ENCODE assay signal across 8 cellular contexts in the genomic region with DNA sequence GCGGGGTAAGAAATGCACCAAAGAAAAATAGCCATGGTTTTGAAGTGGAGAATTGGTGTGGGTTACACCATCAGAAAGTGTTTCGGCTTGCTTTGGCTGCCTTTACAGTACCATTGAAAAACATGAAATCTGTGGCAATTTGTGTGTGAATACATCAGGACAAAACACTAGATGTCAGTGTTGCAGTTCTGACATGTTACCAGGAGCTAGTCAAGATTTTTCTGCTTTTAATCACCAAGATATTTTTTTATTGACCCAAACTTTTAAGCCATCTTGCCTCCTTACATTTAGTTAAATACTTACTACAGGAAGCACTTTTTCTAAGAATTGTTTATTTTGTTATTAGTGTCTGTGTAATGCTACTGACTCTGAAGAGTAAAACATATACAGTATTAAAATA. TPM values are rescaled to one million over a fixed set of nuclear protein-coding genes. Genes with fewer than 3 reads are reported as not detected.
DNase-seq lines count a peak whose midpoint lies in the region; ATAC-seq and TF ChIP-seq lines count a peak whose summit lies in the region.

No MANE protein-coding gene starts in this region.

- intact Hi-C loops in naive thymus-derived CD4-positive, alpha-beta T cell (cut with micrococcal nuclease) = loop anchor here in 1 of 2 donors (1.0 kb wide), 1 partner anchor 1117 kb away; no protein-coding TSS in a partner anchor

- H3K79me2 ChIP-seq in ACC112 (ENCODE audit: control insufficient read depth, insufficient read depth, low read length, unreplicated experiment) (peaks cover 33% of the 10 kb centered on the region), osteoblast (ENCODE audit: insufficient read depth, low read length) (peaks cover 29% of the 10 kb centered on the region)

- peak overlapping the region; percentile 42 for H3K4me2 ChIP-seq in osteoblast (ENCODE audit: insufficient read depth, low read length)

- no peaks in the 10 kb centered on the region for H3K27me3 ChIP-seq in ACC112 (ENCODE audit: insufficient read depth, low read length)
- no peaks in the 10 kb centered on the region for H3K27me3 ChIP-seq in osteoblast (ENCODE audit: insufficient read depth, low read length)
- H3K27me3 ChIP-seq in naive thymus-derived CD4-positive, alpha-beta T cell (ENCODE audit: control insufficient read depth in 2 of 2, insufficient read depth in 2 of 2, low read length in 2 of 2) = no peaks in the 10 kb centered on the region

- DNase-seq in NCI-H1105 (lab: John Stamatoyannopoulos, UW) = peak; percentile 6
- no peak for DNase-seq in chondrocyte (ENCODE audit: low spot score)
- peak; percentile 27 for DNase-seq in osteoblast (ENCODE audit: insufficient read length, low spot score, missing footprints)
- DNase-seq in activated CD4-positive, alpha-beta T cell treated with anti-CD3 and anti-CD28 coated beads, Interleukin-2, amount 50 U/mL, for 48 hours = no peak
- DNase-seq in naive thymus-derived CD4-positive, alpha-beta T cell = no peak
- no peak for DNase-seq in HuH-7.5 (ENCODE audit: low spot score)

- ATAC-seq in GM18502 (IDR thresholded peaks at IDR 0.05; ENCODE audit: poor library complexity, unreplicated experiment) = peak; percentile 63
- no peak for ATAC-seq in naive thymus-derived CD4-positive, alpha-beta T cell

- H3K36me3 Mint-ChIP-seq in chondrocyte (ENCODE audit: low read depth) = no peaks in the 10 kb centered on the region
- peaks cover 0 to 23% (median 9%) of the 10 kb centered on the region in 5 donors for H3K36me3 Mint-ChIP-seq in naive thymus-derived CD4-positive, alpha-beta T cell

- POLR2A ChIA-PET in naive thymus-derived CD4-positive, alpha-beta T cell (lab: Charles Lee) = interaction anchor here (0.7 kb wide), 1 partner anchor 14 kb away, joined by 3 read pairs; a partner anchor contains a TSS

- H4K20me1 ChIP-seq in osteoblast (ENCODE audit: insufficient read depth, low read length) = no peaks in the 10 kb centered on the region

- H3K36me3 ChIP-seq in ACC112 (ENCODE audit: insufficient read depth, low read length) (peaks cover 3% of the 10 kb centered on the region; the same call in 1 of the 2 replicates), osteoblast (ENCODE audit: insufficient read depth, low read length) (no peaks in the 10 kb centered on the region)
- H3K36me3 ChIP-seq in naive thymus-derived CD4-positive, alpha-beta T cell (ENCODE audit: control insufficient read depth in 2 of 3, insufficient read depth in 3 of 3, low read length in 3 of 3) = peaks cover 0 to 18% (median 0%) of the 10 kb centered on the region in 3 experiments

- no peaks in the 10 kb centered on the region for H3K27me3 Mint-ChIP-seq in chondrocyte (ENCODE audit: low read depth)
- no peaks in the 10 kb centered on the region for H3K27me3 Mint-ChIP-seq in naive thymus-derived CD4-positive, alpha-beta T cell

- H3K9me3 Mint-ChIP-seq in chondrocyte (ENCODE audit: low read depth) = no peaks in the 10 kb centered on the region
- no peaks in the 10 kb centered on the region for H3K9me3 Mint-ChIP-seq in naive thymus-derived CD4-positive, alpha-beta T cell

- CTCF ChIA-PET in naive thymus-derived CD4-positive, alpha-beta T cell (lab: Charles Lee) = interaction anchor here (0.7 to 1.2 kb wide), 2 partner anchors 26 to 58 kb away, joined by 3 to 4 read pairs; no protein-coding TSS in a partner anchor

- H3K27ac Mint-ChIP-seq in chondrocyte (ENCODE audit: unreplicated experiment) = peak overlapping the region; percentile 47
- H3K27ac Mint-ChIP-seq in naive thymus-derived CD4-positive, alpha-beta T cell = no peak overlapping the region

- H3K4me3 ChIP-seq in ACC112 (ENCODE audit: low read depth, low read length) = no peak overlapping the region
- no peak overlapping the region for H3K4me3 ChIP-seq in osteoblast (ENCODE audit: insufficient read depth, low read length)
- no peak overlapping the region for H3K4me3 ChIP-seq in naive thymus-derived CD4-positive, alpha-beta T cell (ENCODE audit: low read length)

- H2AFZ ChIP-seq in ACC112 (ENCODE audit: low read length, unreplicated experiment) (no peak overlapping the region), osteoblast (ENCODE audit: low read length) (no peak overlapping the region)

- peak; percentile 86 for TF ChIP-seq CTCF in chondrocyte (IDR thresholded peaks at IDR 0.05)
- peak; percentile 73 for TF ChIP-seq CTCF in osteoblast (IDR thresholded peaks at IDR 0.05; ENCODE audit: extremely low read depth, low read depth, low read length)

- H3K4me1 ChIP-seq in ACC112 (ENCODE audit: control insufficient read depth, insufficient read depth, low read length, unreplicated experiment) = peaks cover 32% of the 10 kb centered on the region
- peaks cover 24% of the 10 kb centered on the region for H3K4me1 ChIP-seq in osteoblast (ENCODE audit: insufficient read depth, low read length)
- H3K4me1 ChIP-seq in naive thymus-derived CD4-positive, alpha-beta T cell (ENCODE audit: control insufficient read depth in 2 of 2, insufficient read depth in 2 of 2, low read length in 2 of 2) = no peaks in the 10 kb centered on the region

- H3K4me1 Mint-ChIP-seq in chondrocyte (ENCODE audit: low read depth) = peaks cover 25% of the 10 kb centered on the region
- H3K4me1 Mint-ChIP-seq in naive thymus-derived CD4-positive, alpha-beta T cell = peaks cover 7 to 51% (median 35%) of the 10 kb centered on the region in 7 donors

- no peaks in the 10 kb centered on the region for H3K9me3 ChIP-seq in osteoblast (ENCODE audit: low read depth, low read length)
- no peaks in the 10 kb centered on the region for H3K9me3 ChIP-seq in naive thymus-derived CD4-positive, alpha-beta T cell (ENCODE audit: control insufficient read depth in 2 of 3, low read length in 3 of 3)

- no peak overlapping the region for H3K4me3 Mint-ChIP-seq in chondrocyte (ENCODE audit: unreplicated experiment)
- no peak overlapping the region for H3K4me3 Mint-ChIP-seq in naive thymus-derived CD4-positive, alpha-beta T cell

- H3K27ac ChIP-seq in ACC112 (ENCODE audit: low read depth, low read length) (0 out of 2 replicates have a peak overlapping the region, but pooled peaks have one; percentile 10), osteoblast (ENCODE audit: low read depth, low read length) (peak overlapping the region; percentile 14)
- no peak overlapping the region for H3K27ac ChIP-seq in naive thymus-derived CD4-positive, alpha-beta T cell (ENCODE audit: low read depth, low read length)

RNA-seq across cellular contexts. Expression of a gene that starts 14.3 kb away (rescaled TPM):
- 15.2 to 18.2 TPM (median 16.9 TPM) in 3 replicates for total RNA-seq in chondrocyte
- 5.9 and 10.9 TPM in 2 replicates for total RNA-seq in osteoblast
- 10 to 100 TPM; 12.8 to 19.0 (median 17.7) TPM for total RNA-seq in naive thymus-derived CD4-positive, alpha-beta T cell
- 10 to 100 TPM; 12.4 to 18.1 TPM for polyA plus RNA-seq in naive thymus-derived CD4-positive, alpha-beta T cell

RNA-seq across cellular contexts. Expression of a gene that starts 45.7 kb away (rescaled TPM):
- 140 to 237 TPM (median 226 TPM) in 3 replicates for total RNA-seq in chondrocyte
- total RNA-seq in osteoblast = 12.7 and 13.4 TPM in 2 replicates
- not detected for total RNA-seq in naive thymus-derived CD4-positive, alpha-beta T cell
- polyA plus RNA-seq in naive thymus-derived CD4-positive, alpha-beta T cell = not detected

Comparison
In these comparisons a context has a peak if more than half of its experiments do, and no peak if none do; other contexts are left out.
1. DNase-seq: peak in NCI-H1105 (single experiment) and osteoblast (single experiment); none in chondrocyte (single experiment), activated CD4-positive, alpha-beta T cell treated with anti-CD3 and anti-CD28 coated beads, Interleukin-2, amount 50 U/mL, for 48 hours (0 of 2), naive thymus-derived CD4-positive, alpha-beta T cell (0 of 9) and HuH-7.5 (single experiment).